11 cellular contexts compared by ENCODE assay signal in genomic region chr17:51560398-51560797, GRCh38.
"Had no signal": no experiment of that assay in that cellular context is flagged by ENCODE, and none has a peak within 500 bp of the region (broad histone marks: within the 10 kb centered on the region; RNA-seq: fewer than 3 reads in every experiment).

No MANE protein-coding gene starts in this region.

- H3K4me3 ChIP-seq: GM23248, GM23338, HAP-1 had no signal

- H3K36me3 ChIP-seq: HAP-1 had no signal

- H3K27ac ChIP-seq: GM23248 had no signal

- H3K9me3 ChIP-seq: HAP-1 had no signal

- FAIRE-seq: H1, H54 had no signal

- ATAC-seq: GM23338, HCT116 had no signal

- H2AFZ ChIP-seq: GM23248, GM23338 had no signal

- DNase-seq: GM23248, GOT3, H7, H9, HCEC 1CT, HFFc6 had no signal

- H3K4me1 ChIP-seq: HAP-1 had no signal

- H3K4me2 ChIP-seq: GM23338 had no signal

- H3K9ac ChIP-seq: GM23248 had no signal
